In the genomic region with DNA sequence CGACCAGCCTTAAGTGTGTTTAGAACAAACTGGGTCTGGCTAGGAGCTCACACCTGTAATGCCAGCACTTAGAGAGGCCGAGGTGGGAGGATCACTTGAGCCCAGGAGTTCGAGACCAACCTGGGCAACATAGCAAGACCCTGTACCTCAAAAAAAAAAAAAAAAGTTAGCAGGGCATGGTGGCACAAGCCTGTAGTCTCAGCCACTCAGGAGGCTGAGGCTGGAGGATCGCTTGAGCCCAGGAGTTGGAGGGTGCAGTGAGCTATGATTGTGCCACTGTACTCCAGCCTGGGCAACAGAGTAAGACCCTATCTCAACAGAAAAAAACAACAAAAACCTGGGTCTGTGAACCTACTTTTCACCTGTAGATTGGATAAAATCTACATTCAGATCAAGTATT, we compare ENCODE assay signal across 15 cellular contexts. TPM values are rescaled to one million over a fixed set of nuclear protein-coding genes. Genes with fewer than 3 reads are reported as not detected.
DNase-seq lines count a peak whose midpoint lies in the region; ATAC-seq and TF ChIP-seq lines count a peak whose summit lies in the region.
"Had no signal": no experiment of that assay in that cellular context is flagged by ENCODE, and none has a peak within 500 bp of the region (broad histone marks: within the 10 kb centered on the region; RNA-seq: fewer than 3 reads in every experiment).

No MANE protein-coding gene starts in this region.

- H3K4me3 Mint-ChIP-seq in CD4-positive, alpha-beta T cell, result peak overlapping the region; percentile 38
- peak overlapping the region in 1 of 7 donors; percentile 41 for H3K4me3 Mint-ChIP-seq in CD8-positive, alpha-beta memory T cell
- H3K4me3 Mint-ChIP-seq in activated CD4-positive, alpha-beta memory T cell treated with anti-CD3 and anti-CD28 coated beads for 36 hours, result no peak overlapping the region
- H3K4me3 Mint-ChIP-seq in effector memory CD8-positive, alpha-beta T cell, result no peak overlapping the region
- H3K4me3 Mint-ChIP-seq: H9 had no signal

- H3K4me3 ChIP-seq in CD8-positive, alpha-beta memory T cell (ENCODE audit: low read length), result no peak overlapping the region

- CTCF ChIA-PET in CD4-positive, alpha-beta T cell (lab: Charles Lee), result no interaction called here
- CTCF ChIA-PET in CD8-positive, alpha-beta memory T cell (lab: Charles Lee), result interaction anchor here (1.2 to 1.3 kb wide), 2 partner anchors 9 to 79 kb away, joined by 3 to 4 read pairs; no protein-coding TSS in a partner anchor
- CTCF ChIA-PET in activated CD4-positive, alpha-beta memory T cell treated with anti-CD3 and anti-CD28 coated beads for 36 hours (lab: Charles Lee), result no interaction called here

- POLR2A ChIA-PET in CD4-positive, alpha-beta T cell (lab: Charles Lee), result no interaction called here
- POLR2A ChIA-PET in CD8-positive, alpha-beta memory T cell (lab: Charles Lee), result no interaction called here
- POLR2A ChIA-PET in activated CD4-positive, alpha-beta memory T cell treated with anti-CD3 and anti-CD28 coated beads for 36 hours (lab: Charles Lee), result no interaction called here

- H3K9me3 ChIP-seq in CD4-positive, alpha-beta T cell (ENCODE audit: control insufficient read depth, low read length), result no peaks in the 10 kb centered on the region
- no peaks in the 10 kb centered on the region for H3K9me3 ChIP-seq in CD8-positive, alpha-beta memory T cell (ENCODE audit: low read length)

- no peaks in the 10 kb centered on the region for H3K27me3 Mint-ChIP-seq in CD4-positive, alpha-beta T cell
- H3K27me3 Mint-ChIP-seq in CD8-positive, alpha-beta memory T cell, result no peaks in the 10 kb centered on the region
- no peaks in the 10 kb centered on the region for H3K27me3 Mint-ChIP-seq in activated CD4-positive, alpha-beta memory T cell treated with anti-CD3 and anti-CD28 coated beads for 36 hours
- H3K27me3 Mint-ChIP-seq in effector memory CD8-positive, alpha-beta T cell, result no peaks in the 10 kb centered on the region

- no peaks in the 10 kb centered on the region for H3K9me3 Mint-ChIP-seq in CD4-positive, alpha-beta T cell
- no peaks in the 10 kb centered on the region for H3K9me3 Mint-ChIP-seq in CD8-positive, alpha-beta memory T cell
- peaks cover 7% of the 10 kb centered on the region for H3K9me3 Mint-ChIP-seq in activated CD4-positive, alpha-beta memory T cell treated with anti-CD3 and anti-CD28 coated beads for 36 hours
- H3K9me3 Mint-ChIP-seq in effector memory CD8-positive, alpha-beta T cell, result no peaks in the 10 kb centered on the region

- no peak overlapping the region for H3K27ac ChIP-seq in CD4-positive, alpha-beta T cell (ENCODE audit: low read depth, low read length)
- no peak overlapping the region for H3K27ac ChIP-seq in CD8-positive, alpha-beta memory T cell (ENCODE audit: low read depth, low read length)

- peaks cover 62% of the 10 kb centered on the region for H3K36me3 Mint-ChIP-seq in CD4-positive, alpha-beta T cell (ENCODE audit: low read depth)
- peaks cover 3 to 57% (median 11%) of the 10 kb centered on the region in 3 donors for H3K36me3 Mint-ChIP-seq in CD8-positive, alpha-beta memory T cell
- H3K36me3 Mint-ChIP-seq in activated CD4-positive, alpha-beta memory T cell treated with anti-CD3 and anti-CD28 coated beads for 36 hours, result peaks cover 32% of the 10 kb centered on the region
- peaks cover 39% of the 10 kb centered on the region for H3K36me3 Mint-ChIP-seq in effector memory CD8-positive, alpha-beta T cell (ENCODE audit: insufficient read depth)

- no peaks in the 10 kb centered on the region for H3K27me3 ChIP-seq in CD4-positive, alpha-beta T cell (ENCODE audit: control insufficient read depth, insufficient read depth, low read length)
- no peaks in the 10 kb centered on the region for H3K27me3 ChIP-seq in CD8-positive, alpha-beta memory T cell (ENCODE audit: insufficient read depth, low read length, poor library complexity, severe bottlenecking)

- peaks cover 10% of the 10 kb centered on the region for H3K36me3 ChIP-seq in CD8-positive, alpha-beta memory T cell (ENCODE audit: insufficient read depth, low read length)

- H3K4me1 Mint-ChIP-seq in CD4-positive, alpha-beta T cell (ENCODE audit: low read depth), result peaks cover 54% of the 10 kb centered on the region
- peaks cover 55 to 79% (median 59%) of the 10 kb centered on the region in 3 donors for H3K4me1 Mint-ChIP-seq in CD8-positive, alpha-beta memory T cell
- peaks cover 47% of the 10 kb centered on the region for H3K4me1 Mint-ChIP-seq in activated CD4-positive, alpha-beta memory T cell treated with anti-CD3 and anti-CD28 coated beads for 36 hours (ENCODE audit: low read depth)
- peaks cover 42 to 47% of the 10 kb centered on the region in 2 donors for H3K4me1 Mint-ChIP-seq in effector memory CD8-positive, alpha-beta T cell (ENCODE audit: low read depth in 2 of 2)

- ATAC-seq in CD4-positive, alpha-beta T cell (ENCODE audit: poor library complexity), result no peak
- no peak for ATAC-seq in effector memory CD8-positive, alpha-beta T cell (replicated peaks)
- no peak for ATAC-seq in GM19035 (IDR thresholded peaks at IDR 0.05; ENCODE audit: unreplicated experiment)
- ATAC-seq in GM18873 (IDR thresholded peaks at IDR 0.05; ENCODE audit: low FRiP score, unreplicated experiment), result no peak

- DNase-seq in CD4-positive, alpha-beta T cell, result no peak
- DNase-seq in CD8-positive, alpha-beta memory T cell, result no peak
- no peak for DNase-seq in activated CD4-positive, alpha-beta memory T cell treated with anti-CD3 and anti-CD28 coated beads for 36 hours
- no peak for DNase-seq in effector memory CD8-positive, alpha-beta T cell
- DNase-seq in HPDE6-E6E7 (ENCODE audit: extremely low spot score), result no peak
- no peak for DNase-seq in NCI-H526 (lab: John Stamatoyannopoulos, UW)
- DNase-seq: DMS79 treated with DMSO at 0.1 percent for 48 hours, H9, Kasumi-1, MM.1S, NCI-H1092 treated with DMSO at 0.1 percent for 48 hours, NCI-H510A treated with DMSO at 0.1 percent for 48 hours, SHP77 had no signal

- peaks cover 46% of the 10 kb centered on the region for H3K4me1 ChIP-seq in CD8-positive, alpha-beta memory T cell (ENCODE audit: insufficient read depth, low read length)

- intact Hi-C loops in CD4-positive, alpha-beta T cell (cut with DNase I, micrococcal nuclease), result no loop called here
- intact Hi-C loops in activated CD4-positive, alpha-beta memory T cell treated with anti-CD3 and anti-CD28 coated beads for 36 hours (cut with micrococcal nuclease), result no loop called here

- TF ChIP-seq CTCF in CD4-positive, alpha-beta T cell (IDR thresholded peaks at IDR 0.05), result no peak

- peak overlapping the region; percentile 75 for H3K27ac Mint-ChIP-seq in CD4-positive, alpha-beta T cell
- H3K27ac Mint-ChIP-seq in CD8-positive, alpha-beta memory T cell, result peak overlapping the region in 6 of 8 donors; percentile 14 to 71 (median 60)
- H3K27ac Mint-ChIP-seq in activated CD4-positive, alpha-beta memory T cell treated with anti-CD3 and anti-CD28 coated beads for 36 hours, result peak overlapping the region; percentile 34
- peak overlapping the region; percentile 44 to 70 for H3K27ac Mint-ChIP-seq in effector memory CD8-positive, alpha-beta T cell

RNA-seq across cellular contexts. Expression of gene PIK3CD, which starts 54.6 kb away (rescaled TPM):
- total RNA-seq in CD4-positive, alpha-beta T cell, result 100 to 1,000 TPM; 202 to 213 TPM
- 100 to 1,000 TPM; 157 to 165 TPM for total RNA-seq in CD8-positive, alpha-beta memory T cell
- polyA plus RNA-seq in CD8-positive, alpha-beta memory T cell, result 109 TPM
- 100 to 1,000 TPM; 129 to 138 TPM for total RNA-seq in activated CD4-positive, alpha-beta memory T cell treated with anti-CD3 and anti-CD28 coated beads for 36 hours
